1 cellular context compared by ENCODE assay signal in genomic region chr6:24495516-24495847, GRCh38.
TF ChIP-seq lines count a peak whose summit lies in the region.

No MANE protein-coding gene starts in this region.

TF ChIP-seq in K562, 482 proteins besides CTCF, POLR2A, EP300 and RAD21 (continued from another document):
- TF ChIP-seq, protein P1, sequence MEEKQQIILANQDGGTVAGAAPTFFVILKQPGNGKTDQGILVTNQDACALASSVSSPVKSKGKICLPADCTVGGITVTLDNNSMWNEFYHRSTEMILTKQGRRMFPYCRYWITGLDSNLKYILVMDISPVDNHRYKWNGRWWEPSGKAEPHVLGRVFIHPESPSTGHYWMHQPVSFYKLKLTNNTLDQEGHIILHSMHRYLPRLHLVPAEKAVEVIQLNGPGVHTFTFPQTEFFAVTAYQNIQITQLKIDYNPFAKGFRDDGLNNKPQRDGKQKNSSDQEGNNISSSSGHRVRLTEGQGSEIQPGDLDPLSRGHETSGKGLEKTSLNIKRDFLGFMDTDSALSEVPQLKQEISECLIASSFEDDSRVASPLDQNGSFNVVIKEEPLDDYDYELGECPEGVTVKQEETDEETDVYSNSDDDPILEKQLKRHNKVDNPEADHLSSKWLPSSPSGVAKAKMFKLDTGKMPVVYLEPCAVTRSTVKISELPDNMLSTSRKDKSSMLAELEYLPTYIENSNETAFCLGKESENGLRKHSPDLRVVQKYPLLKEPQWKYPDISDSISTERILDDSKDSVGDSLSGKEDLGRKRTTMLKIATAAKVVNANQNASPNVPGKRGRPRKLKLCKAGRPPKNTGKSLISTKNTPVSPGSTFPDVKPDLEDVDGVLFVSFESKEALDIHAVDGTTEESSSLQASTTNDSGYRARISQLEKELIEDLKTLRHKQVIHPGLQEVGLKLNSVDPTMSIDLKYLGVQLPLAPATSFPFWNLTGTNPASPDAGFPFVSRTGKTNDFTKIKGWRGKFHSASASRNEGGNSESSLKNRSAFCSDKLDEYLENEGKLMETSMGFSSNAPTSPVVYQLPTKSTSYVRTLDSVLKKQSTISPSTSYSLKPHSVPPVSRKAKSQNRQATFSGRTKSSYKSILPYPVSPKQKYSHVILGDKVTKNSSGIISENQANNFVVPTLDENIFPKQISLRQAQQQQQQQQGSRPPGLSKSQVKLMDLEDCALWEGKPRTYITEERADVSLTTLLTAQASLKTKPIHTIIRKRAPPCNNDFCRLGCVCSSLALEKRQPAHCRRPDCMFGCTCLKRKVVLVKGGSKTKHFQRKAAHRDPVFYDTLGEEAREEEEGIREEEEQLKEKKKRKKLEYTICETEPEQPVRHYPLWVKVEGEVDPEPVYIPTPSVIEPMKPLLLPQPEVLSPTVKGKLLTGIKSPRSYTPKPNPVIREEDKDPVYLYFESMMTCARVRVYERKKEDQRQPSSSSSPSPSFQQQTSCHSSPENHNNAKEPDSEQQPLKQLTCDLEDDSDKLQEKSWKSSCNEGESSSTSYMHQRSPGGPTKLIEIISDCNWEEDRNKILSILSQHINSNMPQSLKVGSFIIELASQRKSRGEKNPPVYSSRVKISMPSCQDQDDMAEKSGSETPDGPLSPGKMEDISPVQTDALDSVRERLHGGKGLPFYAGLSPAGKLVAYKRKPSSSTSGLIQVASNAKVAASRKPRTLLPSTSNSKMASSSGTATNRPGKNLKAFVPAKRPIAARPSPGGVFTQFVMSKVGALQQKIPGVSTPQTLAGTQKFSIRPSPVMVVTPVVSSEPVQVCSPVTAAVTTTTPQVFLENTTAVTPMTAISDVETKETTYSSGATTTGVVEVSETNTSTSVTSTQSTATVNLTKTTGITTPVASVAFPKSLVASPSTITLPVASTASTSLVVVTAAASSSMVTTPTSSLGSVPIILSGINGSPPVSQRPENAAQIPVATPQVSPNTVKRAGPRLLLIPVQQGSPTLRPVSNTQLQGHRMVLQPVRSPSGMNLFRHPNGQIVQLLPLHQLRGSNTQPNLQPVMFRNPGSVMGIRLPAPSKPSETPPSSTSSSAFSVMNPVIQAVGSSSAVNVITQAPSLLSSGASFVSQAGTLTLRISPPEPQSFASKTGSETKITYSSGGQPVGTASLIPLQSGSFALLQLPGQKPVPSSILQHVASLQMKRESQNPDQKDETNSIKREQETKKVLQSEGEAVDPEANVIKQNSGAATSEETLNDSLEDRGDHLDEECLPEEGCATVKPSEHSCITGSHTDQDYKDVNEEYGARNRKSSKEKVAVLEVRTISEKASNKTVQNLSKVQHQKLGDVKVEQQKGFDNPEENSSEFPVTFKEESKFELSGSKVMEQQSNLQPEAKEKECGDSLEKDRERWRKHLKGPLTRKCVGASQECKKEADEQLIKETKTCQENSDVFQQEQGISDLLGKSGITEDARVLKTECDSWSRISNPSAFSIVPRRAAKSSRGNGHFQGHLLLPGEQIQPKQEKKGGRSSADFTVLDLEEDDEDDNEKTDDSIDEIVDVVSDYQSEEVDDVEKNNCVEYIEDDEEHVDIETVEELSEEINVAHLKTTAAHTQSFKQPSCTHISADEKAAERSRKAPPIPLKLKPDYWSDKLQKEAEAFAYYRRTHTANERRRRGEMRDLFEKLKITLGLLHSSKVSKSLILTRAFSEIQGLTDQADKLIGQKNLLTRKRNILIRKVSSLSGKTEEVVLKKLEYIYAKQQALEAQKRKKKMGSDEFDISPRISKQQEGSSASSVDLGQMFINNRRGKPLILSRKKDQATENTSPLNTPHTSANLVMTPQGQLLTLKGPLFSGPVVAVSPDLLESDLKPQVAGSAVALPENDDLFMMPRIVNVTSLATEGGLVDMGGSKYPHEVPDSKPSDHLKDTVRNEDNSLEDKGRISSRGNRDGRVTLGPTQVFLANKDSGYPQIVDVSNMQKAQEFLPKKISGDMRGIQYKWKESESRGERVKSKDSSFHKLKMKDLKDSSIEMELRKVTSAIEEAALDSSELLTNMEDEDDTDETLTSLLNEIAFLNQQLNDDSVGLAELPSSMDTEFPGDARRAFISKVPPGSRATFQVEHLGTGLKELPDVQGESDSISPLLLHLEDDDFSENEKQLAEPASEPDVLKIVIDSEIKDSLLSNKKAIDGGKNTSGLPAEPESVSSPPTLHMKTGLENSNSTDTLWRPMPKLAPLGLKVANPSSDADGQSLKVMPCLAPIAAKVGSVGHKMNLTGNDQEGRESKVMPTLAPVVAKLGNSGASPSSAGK (IDR thresholded peaks at IDR 0.05): peak; percentile 78
- TF ChIP-seq ZNF41 (CRISPR knock-in tag; conservative IDR thresholded peaks at IDR 0.05): no peak
- TF ChIP-seq, protein P2, sequence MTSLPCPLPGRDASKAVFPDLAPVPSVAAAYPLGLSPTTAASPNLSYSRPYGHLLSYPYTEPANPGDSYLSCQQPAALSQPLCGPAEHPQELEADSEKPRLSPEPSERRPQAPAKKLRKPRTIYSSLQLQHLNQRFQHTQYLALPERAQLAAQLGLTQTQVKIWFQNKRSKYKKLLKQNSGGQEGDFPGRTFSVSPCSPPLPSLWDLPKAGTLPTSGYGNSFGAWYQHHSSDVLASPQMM (CRISPR knock-in tag; IDR thresholded peaks at IDR 0.05): no peak
- peak; percentile 7; the same call in 1 of the 2 replicates for TF ChIP-seq MYC (IDR thresholded peaks at IDR 0.05; ENCODE audit: low read depth, low read length)
- no peak for TF ChIP-seq MYC (CRISPR knock-in tag; IDR thresholded peaks at IDR 0.05; ENCODE audit: borderline replicate concordance, low read depth)
- TF ChIP-seq TAF1 (IDR thresholded peaks at IDR 0.05; ENCODE audit: control insufficient read depth, extremely low read depth, insufficient read depth, low read length, severe bottlenecking): no peak
- peak; percentile 25 to 37 for TF ChIP-seq E2F6 (IDR thresholded peaks at IDR 0.05; ENCODE audit: borderline replicate concordance in 1 of 2, extremely low read depth in 1 of 2, insufficient read depth in 1 of 2, insufficient read length in 1 of 2, low read depth in 1 of 2, low read length in 1 of 2, poor library complexity in 1 of 2, severe bottlenecking in 1 of 2)
- TF ChIP-seq FOXK2 (conservative IDR thresholded peaks at IDR 0.05 in 1 of 2, IDR thresholded peaks at IDR 0.05 in 1 of 2; ENCODE audit: low read depth in 2 of 2): peak in 1 of 2 experiments; percentile 52; a peak in 1 of 4 replicates
- TF ChIP-seq, protein P3, sequence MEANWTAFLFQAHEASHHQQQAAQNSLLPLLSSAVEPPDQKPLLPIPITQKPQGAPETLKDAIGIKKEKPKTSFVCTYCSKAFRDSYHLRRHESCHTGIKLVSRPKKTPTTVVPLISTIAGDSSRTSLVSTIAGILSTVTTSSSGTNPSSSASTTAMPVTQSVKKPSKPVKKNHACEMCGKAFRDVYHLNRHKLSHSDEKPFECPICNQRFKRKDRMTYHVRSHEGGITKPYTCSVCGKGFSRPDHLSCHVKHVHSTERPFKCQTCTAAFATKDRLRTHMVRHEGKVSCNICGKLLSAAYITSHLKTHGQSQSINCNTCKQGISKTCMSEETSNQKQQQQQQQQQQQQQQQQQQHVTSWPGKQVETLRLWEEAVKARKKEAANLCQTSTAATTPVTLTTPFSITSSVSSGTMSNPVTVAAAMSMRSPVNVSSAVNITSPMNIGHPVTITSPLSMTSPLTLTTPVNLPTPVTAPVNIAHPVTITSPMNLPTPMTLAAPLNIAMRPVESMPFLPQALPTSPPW (CRISPR knock-in tag; IDR thresholded peaks at IDR 0.05): peak; percentile 74; the same call in 1 of the 2 replicates
- TF ChIP-seq, protein P4, sequence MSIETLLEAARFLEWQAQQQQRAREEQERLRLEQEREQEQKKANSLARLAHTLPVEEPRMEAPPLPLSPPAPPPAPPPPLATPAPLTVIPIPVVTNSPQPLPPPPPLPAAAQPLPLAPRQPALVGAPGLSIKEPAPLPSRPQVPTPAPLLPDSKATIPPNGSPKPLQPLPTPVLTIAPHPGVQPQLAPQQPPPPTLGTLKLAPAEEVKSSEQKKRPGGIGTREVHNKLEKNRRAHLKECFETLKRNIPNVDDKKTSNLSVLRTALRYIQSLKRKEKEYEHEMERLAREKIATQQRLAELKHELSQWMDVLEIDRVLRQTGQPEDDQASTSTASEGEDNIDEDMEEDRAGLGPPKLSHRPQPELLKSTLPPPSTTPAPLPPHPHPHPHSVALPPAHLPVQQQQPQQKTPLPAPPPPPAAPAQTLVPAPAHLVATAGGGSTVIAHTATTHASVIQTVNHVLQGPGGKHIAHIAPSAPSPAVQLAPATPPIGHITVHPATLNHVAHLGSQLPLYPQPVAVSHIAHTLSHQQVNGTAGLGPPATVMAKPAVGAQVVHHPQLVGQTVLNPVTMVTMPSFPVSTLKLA (conservative IDR thresholded peaks at IDR 0.05): peak; percentile 32 to 55; a peak in 2 of 4 replicates
- TF ChIP-seq, protein P5, sequence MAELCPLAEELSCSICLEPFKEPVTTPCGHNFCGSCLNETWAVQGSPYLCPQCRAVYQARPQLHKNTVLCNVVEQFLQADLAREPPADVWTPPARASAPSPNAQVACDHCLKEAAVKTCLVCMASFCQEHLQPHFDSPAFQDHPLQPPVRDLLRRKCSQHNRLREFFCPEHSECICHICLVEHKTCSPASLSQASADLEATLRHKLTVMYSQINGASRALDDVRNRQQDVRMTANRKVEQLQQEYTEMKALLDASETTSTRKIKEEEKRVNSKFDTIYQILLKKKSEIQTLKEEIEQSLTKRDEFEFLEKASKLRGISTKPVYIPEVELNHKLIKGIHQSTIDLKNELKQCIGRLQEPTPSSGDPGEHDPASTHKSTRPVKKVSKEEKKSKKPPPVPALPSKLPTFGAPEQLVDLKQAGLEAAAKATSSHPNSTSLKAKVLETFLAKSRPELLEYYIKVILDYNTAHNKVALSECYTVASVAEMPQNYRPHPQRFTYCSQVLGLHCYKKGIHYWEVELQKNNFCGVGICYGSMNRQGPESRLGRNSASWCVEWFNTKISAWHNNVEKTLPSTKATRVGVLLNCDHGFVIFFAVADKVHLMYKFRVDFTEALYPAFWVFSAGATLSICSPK (IDR thresholded peaks at IDR 0.05; ENCODE audit: borderline replicate concordance): no peak
- no peak for TF ChIP-seq ARID1B (IDR thresholded peaks at IDR 0.05)
- no peak for TF ChIP-seq THRAP3 (IDR thresholded peaks at IDR 0.05; ENCODE audit: borderline replicate concordance)
- TF ChIP-seq ESRRA (IDR thresholded peaks at IDR 0.05; ENCODE audit: borderline replicate concordance, low read depth): no peak
- no peak for TF ChIP-seq ZBTB26 (CRISPR knock-in tag; IDR thresholded peaks at IDR 0.05)
- no peak for TF ChIP-seq HIVEP1 (CRISPR knock-in tag; IDR thresholded peaks at IDR 0.05)
- no peak for TF ChIP-seq SRSF3 (IDR thresholded peaks at IDR 0.05; ENCODE audit: insufficient read depth, low read length)
- TF ChIP-seq NFRKB (IDR thresholded peaks at IDR 0.05; ENCODE audit: low read depth): peak; percentile 8; the same call in 1 of the 2 replicates
- TF ChIP-seq L3MBTL2 (IDR thresholded peaks at IDR 0.05): 0 out of 2 replicates have a peak, but pooled peaks have one; percentile 1
- no peak for TF ChIP-seq E2F8 (IDR thresholded peaks at IDR 0.05; ENCODE audit: low read depth, partially characterized antibody)
- TF ChIP-seq ZBTB11 (CRISPR knock-in tag; IDR thresholded peaks at IDR 0.05): 0 out of 6 replicates have a peak, but pooled peaks of 1 of the 3 experiments have one; percentile 29
- TF ChIP-seq KHSRP (IDR thresholded peaks at IDR 0.05): no peak
- no peak for TF ChIP-seq HNRNPK (IDR thresholded peaks at IDR 0.05; ENCODE audit: low read depth, low read length, poor library complexity, severe bottlenecking)
- TF ChIP-seq CEBPG (CRISPR knock-in tag; IDR thresholded peaks at IDR 0.05): no peak
- TF ChIP-seq CEBPG (tag; conservative IDR thresholded peaks at IDR 0.05 in 1 of 2, IDR thresholded peaks at IDR 0.05 in 1 of 2): no peak
